11 cellular contexts compared by ENCODE assay signal in genomic region chr5:115888027-115888426, GRCh38. TPM values are rescaled to one million over a fixed set of nuclear protein-coding genes. Genes with fewer than 3 reads are reported as not detected.
DNase-seq lines count a peak whose midpoint lies in the region; ATAC-seq and TF ChIP-seq lines count a peak whose summit lies in the region.
"Had no signal": no experiment of that assay in that cellular context is flagged by ENCODE, and none has a peak within 500 bp of the region (broad histone marks: within the 10 kb centered on the region; RNA-seq: fewer than 3 reads in every experiment).

No MANE protein-coding gene starts in this region.

- H3K4me1 ChIP-seq in psoas muscle, result no peaks in the 10 kb centered on the region

- H3K4me3 ChIP-seq in epithelial cell of esophagus (ENCODE audit: low read length) (no peak overlapping the region), psoas muscle (no peak overlapping the region)
- H3K4me3 ChIP-seq: lung, Peyer's patch, tibial nerve had no signal

- no peaks in the 10 kb centered on the region for H3K27me3 ChIP-seq in psoas muscle (ENCODE audit: insufficient read depth in 3 of 3, low read length in 2 of 3)
- H3K27me3 ChIP-seq: Peyer's patch, tibial nerve had no signal

- H3K27ac ChIP-seq in psoas muscle, result no peak overlapping the region
- H3K27ac ChIP-seq: Peyer's patch, tibial nerve had no signal

- ATAC-seq in psoas muscle (no peak), esophagus mucosa (no peak), HG02610 (IDR thresholded peaks at IDR 0.05; ENCODE audit: unreplicated experiment) (no peak)

- DNase-seq in NCI-H2107 treated with DMSO at 0.1 percent for 48 hours (lab: John Stamatoyannopoulos, UW; ENCODE audit: unreplicated experiment) (peak; percentile 15), NCI-H2107 (lab: John Stamatoyannopoulos, UW) (no peak), NCI-H69 (lab: John Stamatoyannopoulos, UW) (peak; percentile 46), epithelial cell of esophagus (ENCODE audit: low read depth) (peak; percentile 7), psoas muscle (no peak), D341Med (ENCODE audit: low spot score) (no peak)
- DNase-seq: Peyer's patch had no signal

- no peaks in the 10 kb centered on the region for H3K9me3 ChIP-seq in psoas muscle
- H3K9me3 ChIP-seq: Peyer's patch, tibial nerve had no signal

- intact Hi-C loops in psoas muscle (cut with DNase I), result no loop called here

- no peak for TF ChIP-seq CTCF in epithelial cell of esophagus (IDR thresholded peaks at IDR 0.05; ENCODE audit: insufficient read depth, low read depth, low read length, missing control alignments)
- peak; percentile 13 for TF ChIP-seq CTCF in psoas muscle (IDR thresholded peaks at IDR 0.05)

- no peaks in the 10 kb centered on the region for H3K36me3 ChIP-seq in psoas muscle (ENCODE audit: insufficient read depth in 1 of 2, low read depth in 1 of 2)

- WGBS in psoas muscle, 3 donors, result 55 to 79% (median 60%) methylated on average over 1 of the region's 1 CpG

RNA-seq across cellular contexts. Expression of gene AP3S1, which starts 46.3 kb away (rescaled TPM):
- total RNA-seq in psoas muscle (10 to 100 TPM; 20.2 to 29.6 (median 26.3) TPM), esophagus mucosa (88.6 TPM)
- polyA plus RNA-seq in psoas muscle, result 10 to 100 TPM; 24.8 to 30.8 (median 29.9) TPM

RNA-seq across cellular contexts. Expression of gene ATG12, which starts 46.7 kb away (rescaled TPM):
- 10 to 100 TPM; 20.3 to 32.8 (median 27.1) TPM for total RNA-seq in psoas muscle
- polyA plus RNA-seq in psoas muscle, result 10 to 100 TPM; 19.6 to 44.2 (median 36.2) TPM
- total RNA-seq in esophagus mucosa, result 18.5 TPM

Comparison
In these comparisons a context has a peak if more than half of its experiments do, and no peak if none do; other contexts are left out.
1. DNase-seq: peak in NCI-H2107 treated with DMSO at 0.1 percent for 48 hours (single experiment), NCI-H69 (single experiment) and epithelial cell of esophagus (single experiment); none in NCI-H2107 (single experiment), psoas muscle (0 of 2) and D341Med (single experiment).